In genomic region chr5:169701910-169702451, GRCh38 we compare ENCODE assay signal across 8 cellular contexts.
DNase-seq lines count a peak whose midpoint lies in the region; ATAC-seq, FAIRE-seq and TF ChIP-seq lines count a peak whose summit lies in the region.

No MANE protein-coding gene starts in this region.

- H3K9me3 ChIP-seq in PC-9 (ENCODE audit: insufficient read depth, low read depth) = no peaks in the 10 kb centered on the region

- H3K9me3 Mint-ChIP-seq in activated T-cell treated with anti-CD3 and anti-CD28 coated beads, Interleukin-2, amount 50 U/mL, for 72 hours = no peaks in the 10 kb centered on the region
- no peaks in the 10 kb centered on the region for H3K9me3 Mint-ChIP-seq in stimulated activated naive CD8-positive, alpha-beta T cell treated with anti-CD3 and anti-CD28 coated beads, Interleukin-15, amount 100 ng/mL, for 72 hours

- TF ChIP-seq CTCF in PC-9 (conservative IDR thresholded peaks at IDR 0.05) = peak; percentile 65; the same call in 1 of the 2 replicates

- no peaks in the 10 kb centered on the region for H3K79me2 ChIP-seq in PC-9 (ENCODE audit: low read depth)

- CTCF ChIA-PET in PC-9 (lab: Charles Lee) = interaction anchor here (1.3 to 1.7 kb wide), 2 partner anchors 278 to 514 kb away, joined by 4 to 8 read pairs; partner anchors contain the start of gene INSYN2B

- no peak for DNase-seq in activated T-cell treated with anti-CD3 and anti-CD28 coated beads, Interleukin-2, amount 50 U/mL, for 72 hours
- DNase-seq in activated T-cell treated with anti-CD3 and anti-CD28 coated beads for 4 hours = no peak
- peak in 1 of 2 experiments; percentile 56 for DNase-seq in PC-9
- peak; percentile 43 for DNase-seq in fibroblast of the conjunctiva (ENCODE audit: low read depth)
- DNase-seq in stimulated activated naive CD8-positive, alpha-beta T cell treated with anti-CD3 and anti-CD28 coated beads, Interleukin-15, amount 100 ng/mL, for 72 hours = no peak
- no peak for DNase-seq in HTR-8/SVneo (ENCODE audit: insufficient read length, low spot score)
- no peak for DNase-seq in GDM1 (lab: John Stamatoyannopoulos, UW)

- no peak for ATAC-seq in activated T-cell treated with anti-CD3 and anti-CD28 coated beads, Interleukin-2, amount 50 U/mL, for 72 hours (replicated peaks in 1 of 2)
- ATAC-seq in stimulated activated naive CD8-positive, alpha-beta T cell treated with anti-CD3 and anti-CD28 coated beads, Interleukin-15, amount 100 ng/mL, for 72 hours = no peak
- ATAC-seq in GM21390 (IDR thresholded peaks at IDR 0.05; ENCODE audit: unreplicated experiment) = no peak

- H3K36me3 Mint-ChIP-seq in activated T-cell treated with anti-CD3 and anti-CD28 coated beads, Interleukin-2, amount 50 U/mL, for 72 hours (ENCODE audit: insufficient read depth in 2 of 2) = peaks cover 16 to 38% of the 10 kb centered on the region in 2 donors

- no peak for FAIRE-seq in HTR-8/SVneo (lab: Jason Lieb, UNC)

- H3K27me3 Mint-ChIP-seq in activated T-cell treated with anti-CD3 and anti-CD28 coated beads, Interleukin-2, amount 50 U/mL, for 72 hours (ENCODE audit: low read depth) = no peaks in the 10 kb centered on the region
- no peaks in the 10 kb centered on the region for H3K27me3 Mint-ChIP-seq in stimulated activated naive CD8-positive, alpha-beta T cell treated with anti-CD3 and anti-CD28 coated beads, Interleukin-15, amount 100 ng/mL, for 72 hours

- H3K36me3 ChIP-seq in PC-9 (ENCODE audit: low read depth) = no peaks in the 10 kb centered on the region

- H3K4me3 ChIP-seq in PC-9 = no peak overlapping the region

- intact Hi-C loops in PC-9 (cut with micrococcal nuclease; ENCODE audit: unreplicated experiment) = loop anchor here (1.0 to 10.0 kb wide), 4 partner anchors 278 to 514 kb away; partner anchors contain the start of gene INSYN2B

- peaks cover 51% of the 10 kb centered on the region for H3K4me1 Mint-ChIP-seq in activated T-cell treated with anti-CD3 and anti-CD28 coated beads, Interleukin-2, amount 50 U/mL, for 72 hours (ENCODE audit: low read depth)
- H3K4me1 Mint-ChIP-seq in stimulated activated naive CD8-positive, alpha-beta T cell treated with anti-CD3 and anti-CD28 coated beads, Interleukin-15, amount 100 ng/mL, for 72 hours = peaks cover 6% of the 10 kb centered on the region

- no peaks in the 10 kb centered on the region for H3K27me3 ChIP-seq in PC-9 (ENCODE audit: insufficient read depth, low read depth)

- H3K4me3 Mint-ChIP-seq in activated T-cell treated with anti-CD3 and anti-CD28 coated beads, Interleukin-2, amount 50 U/mL, for 72 hours = no peak overlapping the region
- H3K4me3 Mint-ChIP-seq in stimulated activated naive CD8-positive, alpha-beta T cell treated with anti-CD3 and anti-CD28 coated beads, Interleukin-15, amount 100 ng/mL, for 72 hours = no peak overlapping the region

- H2AFZ ChIP-seq in PC-9 = no peak overlapping the region

- H3K4me2 ChIP-seq in PC-9 = no peak overlapping the region

- no peaks in the 10 kb centered on the region for H4K20me1 ChIP-seq in PC-9 (ENCODE audit: insufficient read depth)

- peaks cover 7% of the 10 kb centered on the region; the same call in 1 of the 2 replicates for H3F3A ChIP-seq in PC-9 (ENCODE audit: insufficient read depth, low read depth)

- H3K27ac Mint-ChIP-seq in activated T-cell treated with anti-CD3 and anti-CD28 coated beads, Interleukin-2, amount 50 U/mL, for 72 hours = peak overlapping the region; percentile 92
- H3K27ac Mint-ChIP-seq in stimulated activated naive CD8-positive, alpha-beta T cell treated with anti-CD3 and anti-CD28 coated beads, Interleukin-15, amount 100 ng/mL, for 72 hours = peak overlapping the region; percentile 1 to 75

- peaks cover 11% of the 10 kb centered on the region for H3K4me1 ChIP-seq in PC-9 (replicated peaks; ENCODE audit: insufficient read depth)

- H3K27ac ChIP-seq in PC-9 = no peak overlapping the region

- no TSS peak for BruUV-seq in PC-9 (replicated peaks; lab: Mats Ljungman, UMichigan)

- no peaks in the 10 kb centered on the region for H3K9me2 ChIP-seq in PC-9 (ENCODE audit: insufficient read depth)

- POLR2A ChIA-PET in PC-9 (lab: Charles Lee; ENCODE audit: unreplicated experiment) = no interaction called here
